In genomic region chr17:59964455-59965328, GRCh38 we compare ENCODE assay signal across 1 cellular context.
TF ChIP-seq lines count a peak whose summit lies in the region.

Gene RNFT1, minus strand, starts transcription at chr17:59964740. Its CDS starts 77 bp downstream, at chr17:59964663.

TF ChIP-seq in HepG2, 621 proteins besides CTCF, POLR2A, EP300 and RAD21 (continued from another document and continues in another):
- TF ChIP-seq, protein P1, sequence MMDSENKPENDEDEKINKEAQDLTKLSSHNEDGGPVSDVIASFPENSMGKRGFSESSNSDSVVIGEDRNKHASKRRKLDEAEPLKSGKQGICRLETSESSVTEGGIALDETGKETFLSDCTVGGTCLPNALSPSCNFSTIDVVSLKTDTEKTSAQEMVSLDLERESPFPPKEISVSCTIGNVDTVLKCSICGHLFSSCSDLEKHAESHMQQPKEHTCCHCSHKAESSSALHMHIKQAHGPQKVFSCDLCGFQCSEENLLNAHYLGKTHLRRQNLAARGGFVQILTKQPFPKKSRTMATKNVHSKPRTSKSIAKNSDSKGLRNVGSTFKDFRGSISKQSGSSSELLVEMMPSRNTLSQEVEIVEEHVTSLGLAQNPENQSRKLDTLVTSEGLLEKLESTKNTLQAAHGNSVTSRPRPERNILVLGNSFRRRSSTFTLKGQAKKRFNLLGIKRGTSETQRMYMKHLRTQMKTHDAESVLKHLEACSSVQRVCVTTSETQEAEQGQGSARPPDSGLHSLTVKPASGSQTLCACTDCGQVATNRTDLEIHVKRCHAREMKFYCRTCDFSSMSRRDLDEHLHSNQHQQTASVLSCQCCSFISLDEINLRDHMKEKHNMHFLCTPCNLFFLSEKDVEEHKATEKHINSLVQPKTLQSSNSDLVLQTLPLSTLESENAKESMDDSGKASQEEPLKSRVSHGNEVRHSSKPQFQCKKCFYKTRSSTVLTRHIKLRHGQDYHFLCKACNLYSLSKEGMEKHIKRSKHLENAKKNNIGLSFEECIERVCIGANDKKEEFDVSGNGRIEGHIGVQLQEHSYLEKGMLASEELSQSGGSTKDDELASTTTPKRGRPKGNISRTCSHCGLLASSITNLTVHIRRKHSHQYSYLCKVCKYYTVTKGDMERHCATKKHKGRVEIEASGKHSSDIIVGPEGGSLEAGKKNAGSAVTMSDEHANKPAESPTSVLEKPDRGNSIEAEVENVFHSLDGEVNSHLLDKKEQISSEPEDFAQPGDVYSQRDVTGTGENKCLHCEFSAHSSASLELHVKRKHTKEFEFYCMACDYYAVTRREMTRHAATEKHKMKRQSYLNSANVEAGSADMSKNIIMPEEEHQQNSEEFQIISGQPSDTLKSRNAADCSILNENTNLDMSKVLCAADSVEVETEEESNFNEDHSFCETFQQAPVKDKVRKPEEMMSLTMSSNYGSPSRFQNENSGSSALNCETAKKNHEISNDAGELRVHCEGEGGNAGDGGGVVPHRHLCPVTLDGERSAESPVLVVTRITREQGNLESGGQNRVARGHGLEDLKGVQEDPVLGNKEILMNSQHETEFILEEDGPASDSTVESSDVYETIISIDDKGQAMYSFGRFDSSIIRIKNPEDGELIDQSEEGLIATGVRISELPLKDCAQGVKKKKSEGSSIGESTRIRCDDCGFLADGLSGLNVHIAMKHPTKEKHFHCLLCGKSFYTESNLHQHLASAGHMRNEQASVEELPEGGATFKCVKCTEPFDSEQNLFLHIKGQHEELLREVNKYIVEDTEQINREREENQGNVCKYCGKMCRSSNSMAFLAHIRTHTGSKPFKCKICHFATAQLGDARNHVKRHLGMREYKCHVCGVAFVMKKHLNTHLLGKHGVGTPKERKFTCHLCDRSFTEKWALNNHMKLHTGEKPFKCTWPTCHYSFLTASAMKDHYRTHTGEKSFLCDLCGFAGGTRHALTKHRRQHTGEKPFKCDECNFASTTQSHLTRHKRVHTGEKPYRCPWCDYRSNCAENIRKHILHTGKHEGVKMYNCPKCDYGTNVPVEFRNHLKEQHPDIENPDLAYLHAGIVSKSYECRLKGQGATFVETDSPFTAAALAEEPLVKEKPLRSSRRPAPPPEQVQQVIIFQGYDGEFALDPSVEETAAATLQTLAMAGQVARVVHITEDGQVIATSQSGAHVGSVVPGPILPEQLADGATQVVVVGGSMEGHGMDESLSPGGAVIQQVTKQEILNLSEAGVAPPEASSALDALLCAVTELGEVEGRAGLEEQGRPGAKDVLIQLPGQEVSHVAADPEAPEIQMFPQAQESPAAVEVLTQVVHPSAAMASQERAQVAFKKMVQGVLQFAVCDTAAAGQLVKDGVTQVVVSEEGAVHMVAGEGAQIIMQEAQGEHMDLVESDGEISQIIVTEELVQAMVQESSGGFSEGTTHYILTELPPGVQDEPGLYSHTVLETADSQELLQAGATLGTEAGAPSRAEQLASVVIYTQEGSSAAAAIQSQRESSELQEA (CRISPR knock-in tag; IDR thresholded peaks at IDR 0.05; ENCODE audit: not compliant biosample characterization) = peak; percentile 12
- no peak; the same call in 1 of the 2 replicates for TF ChIP-seq RARA (CRISPR knock-in tag; IDR thresholded peaks at IDR 0.05)
- TF ChIP-seq ZNF776 (CRISPR knock-in tag; IDR thresholded peaks at IDR 0.05) = no peak; the same call in 1 of the 2 replicates
- no peak for TF ChIP-seq JARID2 (CRISPR knock-in tag; IDR thresholded peaks at IDR 0.05; ENCODE audit: insufficient replicate concordance)
- TF ChIP-seq, protein P2, sequence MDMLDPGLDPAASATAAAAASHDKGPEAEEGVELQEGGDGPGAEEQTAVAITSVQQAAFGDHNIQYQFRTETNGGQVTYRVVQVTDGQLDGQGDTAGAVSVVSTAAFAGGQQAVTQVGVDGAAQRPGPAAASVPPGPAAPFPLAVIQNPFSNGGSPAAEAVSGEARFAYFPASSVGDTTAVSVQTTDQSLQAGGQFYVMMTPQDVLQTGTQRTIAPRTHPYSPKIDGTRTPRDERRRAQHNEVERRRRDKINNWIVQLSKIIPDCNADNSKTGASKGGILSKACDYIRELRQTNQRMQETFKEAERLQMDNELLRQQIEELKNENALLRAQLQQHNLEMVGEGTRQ (IDR thresholded peaks at IDR 0.05; ENCODE audit: low read depth, low read length) = no peak
- TF ChIP-seq, protein P2 (CRISPR knock-in tag; IDR thresholded peaks at IDR 0.05; ENCODE audit: borderline replicate concordance) = no peak
- TF ChIP-seq ZNF496 (CRISPR knock-in tag; IDR thresholded peaks at IDR 0.05; ENCODE audit: insufficient replicate concordance) = no peak
- no peak for TF ChIP-seq SIN3B (IDR thresholded peaks at IDR 0.05; ENCODE audit: low read length)
- TF ChIP-seq ZNF333 (CRISPR knock-in tag; IDR thresholded peaks at IDR 0.05; ENCODE audit: borderline replicate concordance) = peak; percentile 62; the same call in 1 of the 2 replicates
- TF ChIP-seq ETS1 (CRISPR knock-in tag; IDR thresholded peaks at IDR 0.05) = no peak
- no peak for TF ChIP-seq FOXA1 (IDR thresholded peaks at IDR 0.05)
- TF ChIP-seq FOXA1 (CRISPR knock-in tag; IDR thresholded peaks at IDR 0.05) = no peak
- TF ChIP-seq ZNF737 (CRISPR knock-in tag; IDR thresholded peaks at IDR 0.05; ENCODE audit: borderline replicate concordance) = no peak
- TF ChIP-seq ZNF749 (CRISPR knock-in tag; IDR thresholded peaks at IDR 0.05; ENCODE audit: borderline replicate concordance) = peak; percentile 41; the same call in 1 of the 2 replicates
- no peak for TF ChIP-seq ZNF549 (CRISPR knock-in tag; IDR thresholded peaks at IDR 0.05)
- no peak for TF ChIP-seq ZSCAN21 (CRISPR knock-in tag; IDR thresholded peaks at IDR 0.05; ENCODE audit: borderline replicate concordance)
- peak; percentile 54; the same call in 1 of the 2 replicates for TF ChIP-seq GABPB1 (CRISPR knock-in tag; IDR thresholded peaks at IDR 0.05)
- TF ChIP-seq, protein P3, sequence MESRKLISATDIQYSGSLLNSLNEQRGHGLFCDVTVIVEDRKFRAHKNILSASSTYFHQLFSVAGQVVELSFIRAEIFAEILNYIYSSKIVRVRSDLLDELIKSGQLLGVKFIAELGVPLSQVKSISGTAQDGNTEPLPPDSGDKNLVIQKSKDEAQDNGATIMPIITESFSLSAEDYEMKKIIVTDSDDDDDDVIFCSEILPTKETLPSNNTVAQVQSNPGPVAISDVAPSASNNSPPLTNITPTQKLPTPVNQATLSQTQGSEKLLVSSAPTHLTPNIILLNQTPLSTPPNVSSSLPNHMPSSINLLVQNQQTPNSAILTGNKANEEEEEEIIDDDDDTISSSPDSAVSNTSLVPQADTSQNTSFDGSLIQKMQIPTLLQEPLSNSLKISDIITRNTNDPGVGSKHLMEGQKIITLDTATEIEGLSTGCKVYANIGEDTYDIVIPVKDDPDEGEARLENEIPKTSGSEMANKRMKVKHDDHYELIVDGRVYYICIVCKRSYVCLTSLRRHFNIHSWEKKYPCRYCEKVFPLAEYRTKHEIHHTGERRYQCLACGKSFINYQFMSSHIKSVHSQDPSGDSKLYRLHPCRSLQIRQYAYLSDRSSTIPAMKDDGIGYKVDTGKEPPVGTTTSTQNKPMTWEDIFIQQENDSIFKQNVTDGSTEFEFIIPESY (CRISPR knock-in tag; IDR thresholded peaks at IDR 0.05) = 0 out of 2 replicates have a peak, but pooled peaks have one; percentile 53
- peak; percentile 79; the same call in 1 of the 2 replicates for TF ChIP-seq DMAP1 (CRISPR knock-in tag; IDR thresholded peaks at IDR 0.05)
- peak; percentile 85; the same call in 1 of the 2 replicates for TF ChIP-seq ZNF274 (CRISPR knock-in tag; IDR thresholded peaks at IDR 0.05)
- no peak for TF ChIP-seq ZFP82 (CRISPR knock-in tag; IDR thresholded peaks at IDR 0.05; ENCODE audit: borderline replicate concordance)
- TF ChIP-seq, protein P4, sequence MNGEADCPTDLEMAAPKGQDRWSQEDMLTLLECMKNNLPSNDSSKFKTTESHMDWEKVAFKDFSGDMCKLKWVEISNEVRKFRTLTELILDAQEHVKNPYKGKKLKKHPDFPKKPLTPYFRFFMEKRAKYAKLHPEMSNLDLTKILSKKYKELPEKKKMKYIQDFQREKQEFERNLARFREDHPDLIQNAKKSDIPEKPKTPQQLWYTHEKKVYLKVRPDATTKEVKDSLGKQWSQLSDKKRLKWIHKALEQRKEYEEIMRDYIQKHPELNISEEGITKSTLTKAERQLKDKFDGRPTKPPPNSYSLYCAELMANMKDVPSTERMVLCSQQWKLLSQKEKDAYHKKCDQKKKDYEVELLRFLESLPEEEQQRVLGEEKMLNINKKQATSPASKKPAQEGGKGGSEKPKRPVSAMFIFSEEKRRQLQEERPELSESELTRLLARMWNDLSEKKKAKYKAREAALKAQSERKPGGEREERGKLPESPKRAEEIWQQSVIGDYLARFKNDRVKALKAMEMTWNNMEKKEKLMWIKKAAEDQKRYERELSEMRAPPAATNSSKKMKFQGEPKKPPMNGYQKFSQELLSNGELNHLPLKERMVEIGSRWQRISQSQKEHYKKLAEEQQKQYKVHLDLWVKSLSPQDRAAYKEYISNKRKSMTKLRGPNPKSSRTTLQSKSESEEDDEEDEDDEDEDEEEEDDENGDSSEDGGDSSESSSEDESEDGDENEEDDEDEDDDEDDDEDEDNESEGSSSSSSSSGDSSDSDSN (CRISPR knock-in tag; IDR thresholded peaks at IDR 0.05) = peak; percentile 65
- no peak; the same call in 1 of the 2 replicates for TF ChIP-seq MLXIP (CRISPR knock-in tag; IDR thresholded peaks at IDR 0.05; ENCODE audit: borderline replicate concordance)
- no peak for TF ChIP-seq PHF5A (CRISPR knock-in tag; IDR thresholded peaks at IDR 0.05; ENCODE audit: low read depth, unreplicated experiment)
- 0 out of 2 replicates have a peak, but pooled peaks have one; percentile 15 for TF ChIP-seq NFKBIZ (CRISPR knock-in tag; IDR thresholded peaks at IDR 0.05)
- TF ChIP-seq WIZ (CRISPR knock-in tag; IDR thresholded peaks at IDR 0.05) = no peak
- TF ChIP-seq RCOR2 (CRISPR knock-in tag; IDR thresholded peaks at IDR 0.05) = no peak
- no peak for TF ChIP-seq THAP7 (CRISPR knock-in tag; IDR thresholded peaks at IDR 0.05)
- peak; percentile 70; the same call in 1 of the 2 replicates for TF ChIP-seq FOXC1 (CRISPR knock-in tag; IDR thresholded peaks at IDR 0.05; ENCODE audit: borderline replicate concordance)
- TF ChIP-seq GATA4 (IDR thresholded peaks at IDR 0.05; ENCODE audit: borderline replicate concordance, low read depth) = no peak; the same call in 1 of the 2 replicates
- TF ChIP-seq SMC3 (IDR thresholded peaks at IDR 0.05; ENCODE audit: low read length) = no peak
- TF ChIP-seq, protein P5, sequence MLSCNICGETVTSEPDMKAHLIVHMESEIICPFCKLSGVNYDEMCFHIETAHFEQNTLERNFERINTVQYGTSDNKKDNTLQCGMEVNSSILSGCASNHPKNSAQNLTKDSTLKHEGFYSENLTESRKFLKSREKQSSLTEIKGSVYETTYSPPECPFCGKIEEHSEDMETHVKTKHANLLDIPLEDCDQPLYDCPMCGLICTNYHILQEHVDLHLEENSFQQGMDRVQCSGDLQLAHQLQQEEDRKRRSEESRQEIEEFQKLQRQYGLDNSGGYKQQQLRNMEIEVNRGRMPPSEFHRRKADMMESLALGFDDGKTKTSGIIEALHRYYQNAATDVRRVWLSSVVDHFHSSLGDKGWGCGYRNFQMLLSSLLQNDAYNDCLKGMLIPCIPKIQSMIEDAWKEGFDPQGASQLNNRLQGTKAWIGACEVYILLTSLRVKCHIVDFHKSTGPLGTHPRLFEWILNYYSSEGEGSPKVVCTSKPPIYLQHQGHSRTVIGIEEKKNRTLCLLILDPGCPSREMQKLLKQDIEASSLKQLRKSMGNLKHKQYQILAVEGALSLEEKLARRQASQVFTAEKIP (CRISPR knock-in tag; IDR thresholded peaks at IDR 0.05; ENCODE audit: borderline replicate concordance) = no peak
- TF ChIP-seq, protein P6, sequence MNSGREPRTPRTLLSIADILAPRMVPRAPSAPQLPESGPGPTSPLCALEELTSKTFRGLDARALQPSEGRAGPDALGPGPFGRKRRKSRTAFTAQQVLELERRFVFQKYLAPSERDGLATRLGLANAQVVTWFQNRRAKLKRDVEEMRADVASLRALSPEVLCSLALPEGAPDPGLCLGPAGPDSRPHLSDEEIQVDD (CRISPR knock-in tag; IDR thresholded peaks at IDR 0.05; ENCODE audit: borderline replicate concordance) = peak; percentile 53; the same call in 1 of the 2 replicates
- no peak for TF ChIP-seq ZNF615 (CRISPR knock-in tag; IDR thresholded peaks at IDR 0.05; ENCODE audit: borderline replicate concordance)
- no peak for TF ChIP-seq SALL2 (CRISPR knock-in tag; IDR thresholded peaks at IDR 0.05)
- no peak for TF ChIP-seq CEBPB (IDR thresholded peaks at IDR 0.05; ENCODE audit: borderline replicate concordance, low read depth, low read length)
